ENCODE assay signal across 1 cellular context in the genomic region with DNA sequence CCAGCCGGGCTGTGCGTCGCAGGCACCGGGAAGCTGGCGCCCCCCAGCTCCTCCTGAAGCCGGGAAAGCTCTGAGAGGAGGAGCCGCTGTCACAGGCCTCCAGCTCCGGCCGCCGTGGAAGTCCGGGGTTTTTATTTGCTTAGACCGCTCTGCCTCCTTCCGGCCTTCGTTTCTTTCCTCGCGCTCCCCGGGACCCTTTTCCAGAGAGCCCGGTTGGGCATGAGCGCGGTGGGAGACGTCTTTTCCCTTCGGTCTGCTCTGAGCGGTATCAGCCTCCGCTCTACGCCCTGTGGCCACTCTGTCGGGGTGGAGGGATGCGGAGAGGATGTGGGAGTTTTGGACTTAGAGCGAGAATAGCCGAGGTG.
A peak's percentile ranks its signal among the peaks of the same experiment; 100 is the strongest.
TF ChIP-seq lines count a peak whose summit lies in the region.

No MANE protein-coding gene starts in this region.

TF ChIP-seq in HepG2, 621 proteins besides CTCF, POLR2A, EP300 and RAD21 (continued from another document and continues in another):
- TF ChIP-seq, protein P1, sequence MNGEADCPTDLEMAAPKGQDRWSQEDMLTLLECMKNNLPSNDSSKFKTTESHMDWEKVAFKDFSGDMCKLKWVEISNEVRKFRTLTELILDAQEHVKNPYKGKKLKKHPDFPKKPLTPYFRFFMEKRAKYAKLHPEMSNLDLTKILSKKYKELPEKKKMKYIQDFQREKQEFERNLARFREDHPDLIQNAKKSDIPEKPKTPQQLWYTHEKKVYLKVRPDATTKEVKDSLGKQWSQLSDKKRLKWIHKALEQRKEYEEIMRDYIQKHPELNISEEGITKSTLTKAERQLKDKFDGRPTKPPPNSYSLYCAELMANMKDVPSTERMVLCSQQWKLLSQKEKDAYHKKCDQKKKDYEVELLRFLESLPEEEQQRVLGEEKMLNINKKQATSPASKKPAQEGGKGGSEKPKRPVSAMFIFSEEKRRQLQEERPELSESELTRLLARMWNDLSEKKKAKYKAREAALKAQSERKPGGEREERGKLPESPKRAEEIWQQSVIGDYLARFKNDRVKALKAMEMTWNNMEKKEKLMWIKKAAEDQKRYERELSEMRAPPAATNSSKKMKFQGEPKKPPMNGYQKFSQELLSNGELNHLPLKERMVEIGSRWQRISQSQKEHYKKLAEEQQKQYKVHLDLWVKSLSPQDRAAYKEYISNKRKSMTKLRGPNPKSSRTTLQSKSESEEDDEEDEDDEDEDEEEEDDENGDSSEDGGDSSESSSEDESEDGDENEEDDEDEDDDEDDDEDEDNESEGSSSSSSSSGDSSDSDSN (CRISPR knock-in tag; IDR thresholded peaks at IDR 0.05) = peak; percentile 57
- TF ChIP-seq ZNF761 (CRISPR knock-in tag; conservative IDR thresholded peaks at IDR 0.05) = no peak
- no peak for TF ChIP-seq CENPX (CRISPR knock-in tag; IDR thresholded peaks at IDR 0.05)
- TF ChIP-seq, protein P2, sequence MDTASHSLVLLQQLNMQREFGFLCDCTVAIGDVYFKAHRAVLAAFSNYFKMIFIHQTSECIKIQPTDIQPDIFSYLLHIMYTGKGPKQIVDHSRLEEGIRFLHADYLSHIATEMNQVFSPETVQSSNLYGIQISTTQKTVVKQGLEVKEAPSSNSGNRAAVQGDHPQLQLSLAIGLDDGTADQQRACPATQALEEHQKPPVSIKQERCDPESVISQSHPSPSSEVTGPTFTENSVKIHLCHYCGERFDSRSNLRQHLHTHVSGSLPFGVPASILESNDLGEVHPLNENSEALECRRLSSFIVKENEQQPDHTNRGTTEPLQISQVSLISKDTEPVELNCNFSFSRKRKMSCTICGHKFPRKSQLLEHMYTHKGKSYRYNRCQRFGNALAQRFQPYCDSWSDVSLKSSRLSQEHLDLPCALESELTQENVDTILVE (CRISPR knock-in tag; IDR thresholded peaks at IDR 0.05) = 0 out of 2 replicates have a peak, but pooled peaks have one; percentile 2
- TF ChIP-seq TBX2 (CRISPR knock-in tag; IDR thresholded peaks at IDR 0.05; ENCODE audit: borderline replicate concordance) = 0 out of 2 replicates have a peak, but pooled peaks have one; percentile 9
- no peak for TF ChIP-seq ZNF792 (CRISPR knock-in tag; IDR thresholded peaks at IDR 0.05)
- TF ChIP-seq ZFP36 (IDR thresholded peaks at IDR 0.05; ENCODE audit: borderline replicate concordance, low read depth, low read length, partially characterized antibody) = no peak
- TF ChIP-seq, protein P3, sequence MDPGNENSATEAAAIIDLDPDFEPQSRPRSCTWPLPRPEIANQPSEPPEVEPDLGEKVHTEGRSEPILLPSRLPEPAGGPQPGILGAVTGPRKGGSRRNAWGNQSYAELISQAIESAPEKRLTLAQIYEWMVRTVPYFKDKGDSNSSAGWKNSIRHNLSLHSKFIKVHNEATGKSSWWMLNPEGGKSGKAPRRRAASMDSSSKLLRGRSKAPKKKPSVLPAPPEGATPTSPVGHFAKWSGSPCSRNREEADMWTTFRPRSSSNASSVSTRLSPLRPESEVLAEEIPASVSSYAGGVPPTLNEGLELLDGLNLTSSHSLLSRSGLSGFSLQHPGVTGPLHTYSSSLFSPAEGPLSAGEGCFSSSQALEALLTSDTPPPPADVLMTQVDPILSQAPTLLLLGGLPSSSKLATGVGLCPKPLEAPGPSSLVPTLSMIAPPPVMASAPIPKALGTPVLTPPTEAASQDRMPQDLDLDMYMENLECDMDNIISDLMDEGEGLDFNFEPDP (CRISPR knock-in tag; conservative IDR thresholded peaks at IDR 0.05) = no peak
- no peak for TF ChIP-seq NCOA1 (CRISPR knock-in tag; IDR thresholded peaks at IDR 0.05)
- TF ChIP-seq SP5 (CRISPR knock-in tag; IDR thresholded peaks at IDR 0.05; ENCODE audit: borderline replicate concordance, low read depth) = no peak
- peak; percentile 9 for TF ChIP-seq YY1 (IDR thresholded peaks at IDR 0.05; ENCODE audit: insufficient read depth, insufficient replicate concordance, low read depth, low read length)
- TF ChIP-seq MAFF (IDR thresholded peaks at IDR 0.05; ENCODE audit: low read depth, low read length) = no peak
- TF ChIP-seq HNF4A (CRISPR knock-in tag; IDR thresholded peaks at IDR 0.05) = no peak
- TF ChIP-seq ZNF703 (CRISPR knock-in tag; IDR thresholded peaks at IDR 0.05; ENCODE audit: borderline replicate concordance) = 0 out of 2 replicates have a peak, but pooled peaks have one; percentile 48
- TF ChIP-seq, protein P4, sequence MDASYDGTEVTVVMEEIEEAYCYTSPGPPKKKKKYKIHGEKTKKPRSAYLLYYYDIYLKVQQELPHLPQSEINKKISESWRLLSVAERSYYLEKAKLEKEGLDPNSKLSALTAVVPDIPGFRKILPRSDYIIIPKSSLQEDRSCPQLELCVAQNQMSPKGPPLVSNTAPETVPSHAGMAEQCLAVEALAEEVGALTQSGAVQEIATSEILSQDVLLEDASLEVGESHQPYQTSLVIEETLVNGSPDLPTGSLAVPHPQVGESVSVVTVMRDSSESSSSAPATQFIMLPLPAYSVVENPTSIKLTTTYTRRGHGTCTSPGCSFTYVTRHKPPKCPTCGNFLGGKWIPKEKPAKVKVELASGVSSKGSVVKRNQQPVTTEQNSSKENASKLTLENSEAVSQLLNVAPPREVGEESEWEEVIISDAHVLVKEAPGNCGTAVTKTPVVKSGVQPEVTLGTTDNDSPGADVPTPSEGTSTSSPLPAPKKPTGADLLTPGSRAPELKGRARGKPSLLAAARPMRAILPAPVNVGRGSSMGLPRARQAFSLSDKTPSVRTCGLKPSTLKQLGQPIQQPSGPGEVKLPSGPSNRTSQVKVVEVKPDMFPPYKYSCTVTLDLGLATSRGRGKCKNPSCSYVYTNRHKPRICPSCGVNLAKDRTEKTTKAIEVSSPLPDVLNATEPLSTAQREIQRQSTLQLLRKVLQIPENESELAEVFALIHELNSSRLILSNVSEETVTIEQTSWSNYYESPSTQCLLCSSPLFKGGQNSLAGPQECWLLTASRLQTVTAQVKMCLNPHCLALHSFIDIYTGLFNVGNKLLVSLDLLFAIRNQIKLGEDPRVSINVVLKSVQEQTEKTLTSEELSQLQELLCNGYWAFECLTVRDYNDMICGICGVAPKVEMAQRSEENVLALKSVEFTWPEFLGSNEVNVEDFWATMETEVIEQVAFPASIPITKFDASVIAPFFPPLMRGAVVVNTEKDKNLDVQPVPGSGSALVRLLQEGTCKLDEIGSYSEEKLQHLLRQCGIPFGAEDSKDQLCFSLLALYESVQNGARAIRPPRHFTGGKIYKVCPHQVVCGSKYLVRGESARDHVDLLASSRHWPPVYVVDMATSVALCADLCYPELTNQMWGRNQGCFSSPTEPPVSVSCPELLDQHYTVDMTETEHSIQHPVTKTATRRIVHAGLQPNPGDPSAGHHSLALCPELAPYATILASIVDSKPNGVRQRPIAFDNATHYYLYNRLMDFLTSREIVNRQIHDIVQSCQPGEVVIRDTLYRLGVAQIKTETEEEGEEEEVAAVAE (CRISPR knock-in tag; IDR thresholded peaks at IDR 0.05; ENCODE audit: borderline replicate concordance) = no peak
- TF ChIP-seq, protein P5, sequence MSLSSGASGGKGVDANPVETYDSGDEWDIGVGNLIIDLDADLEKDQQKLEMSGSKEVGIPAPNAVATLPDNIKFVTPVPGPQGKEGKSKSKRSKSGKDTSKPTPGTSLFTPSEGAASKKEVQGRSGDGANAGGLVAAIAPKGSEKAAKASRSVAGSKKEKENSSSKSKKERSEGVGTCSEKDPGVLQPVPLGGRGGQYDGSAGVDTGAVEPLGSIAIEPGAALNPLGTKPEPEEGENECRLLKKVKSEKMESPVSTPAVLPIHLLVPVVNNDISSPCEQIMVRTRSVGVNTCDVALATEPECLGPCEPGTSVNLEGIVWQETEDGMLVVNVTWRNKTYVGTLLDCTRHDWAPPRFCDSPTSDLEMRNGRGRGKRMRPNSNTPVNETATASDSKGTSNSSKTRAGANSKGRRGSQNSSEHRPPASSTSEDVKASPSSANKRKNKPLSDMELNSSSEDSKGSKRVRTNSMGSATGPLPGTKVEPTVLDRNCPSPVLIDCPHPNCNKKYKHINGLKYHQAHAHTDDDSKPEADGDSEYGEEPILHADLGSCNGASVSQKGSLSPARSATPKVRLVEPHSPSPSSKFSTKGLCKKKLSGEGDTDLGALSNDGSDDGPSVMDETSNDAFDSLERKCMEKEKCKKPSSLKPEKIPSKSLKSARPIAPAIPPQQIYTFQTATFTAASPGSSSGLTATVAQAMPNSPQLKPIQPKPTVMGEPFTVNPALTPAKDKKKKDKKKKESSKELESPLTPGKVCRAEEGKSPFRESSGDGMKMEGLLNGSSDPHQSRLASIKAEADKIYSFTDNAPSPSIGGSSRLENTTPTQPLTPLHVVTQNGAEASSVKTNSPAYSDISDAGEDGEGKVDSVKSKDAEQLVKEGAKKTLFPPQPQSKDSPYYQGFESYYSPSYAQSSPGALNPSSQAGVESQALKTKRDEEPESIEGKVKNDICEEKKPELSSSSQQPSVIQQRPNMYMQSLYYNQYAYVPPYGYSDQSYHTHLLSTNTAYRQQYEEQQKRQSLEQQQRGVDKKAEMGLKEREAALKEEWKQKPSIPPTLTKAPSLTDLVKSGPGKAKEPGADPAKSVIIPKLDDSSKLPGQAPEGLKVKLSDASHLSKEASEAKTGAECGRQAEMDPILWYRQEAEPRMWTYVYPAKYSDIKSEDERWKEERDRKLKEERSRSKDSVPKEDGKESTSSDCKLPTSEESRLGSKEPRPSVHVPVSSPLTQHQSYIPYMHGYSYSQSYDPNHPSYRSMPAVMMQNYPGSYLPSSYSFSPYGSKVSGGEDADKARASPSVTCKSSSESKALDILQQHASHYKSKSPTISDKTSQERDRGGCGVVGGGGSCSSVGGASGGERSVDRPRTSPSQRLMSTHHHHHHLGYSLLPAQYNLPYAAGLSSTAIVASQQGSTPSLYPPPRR (CRISPR knock-in tag; IDR thresholded peaks at IDR 0.05; ENCODE audit: borderline replicate concordance) = no peak
- TF ChIP-seq HIVEP1 (CRISPR knock-in tag; IDR thresholded peaks at IDR 0.05) = 0 out of 2 replicates have a peak, but pooled peaks have one; percentile 26
- no peak for TF ChIP-seq SMAD9 (CRISPR knock-in tag; IDR thresholded peaks at IDR 0.05)
- TF ChIP-seq RBM39 (IDR thresholded peaks at IDR 0.05; ENCODE audit: low read depth, low read length, poor library complexity, severe bottlenecking) = peak; percentile 36
- TF ChIP-seq, protein P6, sequence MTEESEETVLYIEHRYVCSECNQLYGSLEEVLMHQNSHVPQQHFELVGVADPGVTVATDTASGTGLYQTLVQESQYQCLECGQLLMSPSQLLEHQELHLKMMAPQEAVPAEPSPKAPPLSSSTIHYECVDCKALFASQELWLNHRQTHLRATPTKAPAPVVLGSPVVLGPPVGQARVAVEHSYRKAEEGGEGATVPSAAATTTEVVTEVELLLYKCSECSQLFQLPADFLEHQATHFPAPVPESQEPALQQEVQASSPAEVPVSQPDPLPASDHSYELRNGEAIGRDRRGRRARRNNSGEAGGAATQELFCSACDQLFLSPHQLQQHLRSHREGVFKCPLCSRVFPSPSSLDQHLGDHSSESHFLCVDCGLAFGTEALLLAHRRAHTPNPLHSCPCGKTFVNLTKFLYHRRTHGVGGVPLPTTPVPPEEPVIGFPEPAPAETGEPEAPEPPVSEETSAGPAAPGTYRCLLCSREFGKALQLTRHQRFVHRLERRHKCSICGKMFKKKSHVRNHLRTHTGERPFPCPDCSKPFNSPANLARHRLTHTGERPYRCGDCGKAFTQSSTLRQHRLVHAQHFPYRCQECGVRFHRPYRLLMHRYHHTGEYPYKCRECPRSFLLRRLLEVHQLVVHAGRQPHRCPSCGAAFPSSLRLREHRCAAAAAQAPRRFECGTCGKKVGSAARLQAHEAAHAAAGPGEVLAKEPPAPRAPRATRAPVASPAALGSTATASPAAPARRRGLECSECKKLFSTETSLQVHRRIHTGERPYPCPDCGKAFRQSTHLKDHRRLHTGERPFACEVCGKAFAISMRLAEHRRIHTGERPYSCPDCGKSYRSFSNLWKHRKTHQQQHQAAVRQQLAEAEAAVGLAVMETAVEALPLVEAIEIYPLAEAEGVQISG (CRISPR knock-in tag; IDR thresholded peaks at IDR 0.05) = no peak
- no peak for TF ChIP-seq ZNF598 (CRISPR knock-in tag; IDR thresholded peaks at IDR 0.05; ENCODE audit: borderline replicate concordance)
- TF ChIP-seq HDAC1 (CRISPR knock-in tag; IDR thresholded peaks at IDR 0.05) = no peak; the same call in 1 of the 2 replicates
- TF ChIP-seq NFKBIZ (CRISPR knock-in tag; IDR thresholded peaks at IDR 0.05) = 0 out of 2 replicates have a peak, but pooled peaks have one; percentile 7
- no peak for TF ChIP-seq RXRA (CRISPR knock-in tag; IDR thresholded peaks at IDR 0.05)
- TF ChIP-seq, protein P7, sequence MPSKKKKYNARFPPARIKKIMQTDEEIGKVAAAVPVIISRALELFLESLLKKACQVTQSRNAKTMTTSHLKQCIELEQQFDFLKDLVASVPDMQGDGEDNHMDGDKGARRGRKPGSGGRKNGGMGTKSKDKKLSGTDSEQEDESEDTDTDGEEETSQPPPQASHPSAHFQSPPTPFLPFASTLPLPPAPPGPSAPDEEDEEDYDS (CRISPR knock-in tag; IDR thresholded peaks at IDR 0.05) = no peak
- no peak for TF ChIP-seq NR1H2 (CRISPR knock-in tag; IDR thresholded peaks at IDR 0.05; ENCODE audit: borderline replicate concordance, low read depth)
- TF ChIP-seq SNRNP70 (IDR thresholded peaks at IDR 0.05; ENCODE audit: low read depth, low read length) = no peak
- TF ChIP-seq TCF7L2 (IDR thresholded peaks at IDR 0.05; ENCODE audit: low read depth, low read length) = no peak
- no peak for TF ChIP-seq YEATS4 (CRISPR knock-in tag; IDR thresholded peaks at IDR 0.05; ENCODE audit: borderline replicate concordance)
- TF ChIP-seq CHCHD3 (CRISPR knock-in tag; IDR thresholded peaks at IDR 0.05) = no peak
- no peak for TF ChIP-seq NR2F2 (IDR thresholded peaks at IDR 0.05; ENCODE audit: borderline replicate concordance, low read depth)
- no peak for TF ChIP-seq TP53 (CRISPR knock-in tag; conservative IDR thresholded peaks at IDR 0.05)
- TF ChIP-seq, protein P8, sequence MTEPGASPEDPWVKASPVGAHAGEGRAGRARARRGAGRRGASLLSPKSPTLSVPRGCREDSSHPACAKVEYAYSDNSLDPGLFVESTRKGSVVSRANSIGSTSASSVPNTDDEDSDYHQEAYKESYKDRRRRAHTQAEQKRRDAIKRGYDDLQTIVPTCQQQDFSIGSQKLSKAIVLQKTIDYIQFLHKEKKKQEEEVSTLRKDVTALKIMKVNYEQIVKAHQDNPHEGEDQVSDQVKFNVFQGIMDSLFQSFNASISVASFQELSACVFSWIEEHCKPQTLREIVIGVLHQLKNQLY (CRISPR knock-in tag; IDR thresholded peaks at IDR 0.05) = no peak
- TF ChIP-seq ZNF607 (CRISPR knock-in tag; IDR thresholded peaks at IDR 0.05; ENCODE audit: borderline replicate concordance) = no peak
- TF ChIP-seq, protein P9, sequence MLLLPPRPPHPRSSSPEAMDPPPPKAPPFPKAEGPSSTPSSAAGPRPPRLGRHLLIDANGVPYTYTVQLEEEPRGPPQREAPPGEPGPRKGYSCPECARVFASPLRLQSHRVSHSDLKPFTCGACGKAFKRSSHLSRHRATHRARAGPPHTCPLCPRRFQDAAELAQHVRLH (CRISPR knock-in tag; IDR thresholded peaks at IDR 0.05; ENCODE audit: borderline replicate concordance, low read depth) = 0 out of 2 replicates have a peak, but pooled peaks have one; percentile 67
- no peak for TF ChIP-seq DPF2 (CRISPR knock-in tag; IDR thresholded peaks at IDR 0.05; ENCODE audit: borderline replicate concordance, low read depth)
- TF ChIP-seq, protein P10, sequence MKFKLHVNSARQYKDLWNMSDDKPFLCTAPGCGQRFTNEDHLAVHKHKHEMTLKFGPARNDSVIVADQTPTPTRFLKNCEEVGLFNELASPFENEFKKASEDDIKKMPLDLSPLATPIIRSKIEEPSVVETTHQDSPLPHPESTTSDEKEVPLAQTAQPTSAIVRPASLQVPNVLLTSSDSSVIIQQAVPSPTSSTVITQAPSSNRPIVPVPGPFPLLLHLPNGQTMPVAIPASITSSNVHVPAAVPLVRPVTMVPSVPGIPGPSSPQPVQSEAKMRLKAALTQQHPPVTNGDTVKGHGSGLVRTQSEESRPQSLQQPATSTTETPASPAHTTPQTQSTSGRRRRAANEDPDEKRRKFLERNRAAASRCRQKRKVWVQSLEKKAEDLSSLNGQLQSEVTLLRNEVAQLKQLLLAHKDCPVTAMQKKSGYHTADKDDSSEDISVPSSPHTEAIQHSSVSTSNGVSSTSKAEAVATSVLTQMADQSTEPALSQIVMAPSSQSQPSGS (CRISPR knock-in tag; IDR thresholded peaks at IDR 0.05) = no peak
- no peak for TF ChIP-seq KLF9 (CRISPR knock-in tag; IDR thresholded peaks at IDR 0.05; ENCODE audit: low read depth)
